Comparison of ENCODE assay signal across 22 cellular contexts in the genomic region with DNA sequence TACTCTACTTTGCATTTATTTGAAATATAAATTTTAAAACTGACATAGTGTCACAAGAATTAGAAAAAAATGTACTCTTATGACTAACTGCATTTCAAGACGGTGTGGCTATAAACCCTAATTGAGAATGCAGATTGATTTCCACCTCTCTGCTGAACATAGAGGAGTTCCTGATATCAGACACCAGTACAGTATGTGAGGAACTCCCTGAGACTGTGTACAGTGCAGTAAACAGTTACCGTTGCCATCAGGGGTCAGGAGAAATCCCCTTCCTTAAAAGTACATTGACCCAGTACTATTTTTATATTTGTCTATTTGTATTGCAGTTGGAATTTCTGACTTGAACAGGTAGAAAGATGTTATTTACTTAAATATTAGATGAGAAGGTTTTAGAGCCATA.
DNase-seq lines count a peak whose midpoint lies in the region; ATAC-seq and TF ChIP-seq lines count a peak whose summit lies in the region.
"Had no signal": no experiment of that assay in that cellular context is flagged by ENCODE, and none has a peak within 500 bp of the region (broad histone marks: within the 10 kb centered on the region; RNA-seq: fewer than 3 reads in every experiment).

No MANE protein-coding gene starts in this region.

- WGBS in heart right ventricle, 2 donors, result 40 to 49% methylated on average over 2 of the region's 2 CpGs
- WGBS in psoas muscle, 3 donors, result 15 to 23% (median 17%) methylated on average over 2 of the region's 2 CpGs

- peaks cover 0 to 19% (median 0%) of the 10 kb centered on the region in 9 donors for H3K4me1 ChIP-seq in heart right ventricle
- peaks cover 0 to 6% of the 10 kb centered on the region in 2 donors for H3K4me1 ChIP-seq in right atrium auricular region
- peaks cover 38% of the 10 kb centered on the region for H3K4me1 ChIP-seq in psoas muscle

- no peaks in the 10 kb centered on the region for H3K27me3 Mint-ChIP-seq in immature natural killer cell (ENCODE audit: low read depth in 3 of 3)
- H3K27me3 Mint-ChIP-seq: CD4-positive, alpha-beta T cell; IgD-negative memory B cell had no signal

- H3K27me3 ChIP-seq in heart right ventricle, result no peaks in the 10 kb centered on the region
- H3K27me3 ChIP-seq in right atrium auricular region, result no peaks in the 10 kb centered on the region
- no peaks in the 10 kb centered on the region for H3K27me3 ChIP-seq in psoas muscle (ENCODE audit: insufficient read depth in 3 of 3, low read length in 2 of 3)
- H3K27me3 ChIP-seq: BLaER1 treated with 17β-estradiol and CSF1 and Interleukin-3, amounts not matched to agents 10 nM and 100 nM had no signal

- H3K4me3 Mint-ChIP-seq in immature natural killer cell, result no peak overlapping the region
- H3K4me3 Mint-ChIP-seq: CD4-positive, alpha-beta T cell; IgD-negative memory B cell had no signal

- TF ChIP-seq CTCF in heart right ventricle (IDR thresholded peaks at IDR 0.05), result no peak
- no peak for TF ChIP-seq CTCF in right atrium auricular region (IDR thresholded peaks at IDR 0.05)
- no peak for TF ChIP-seq CTCF in psoas muscle (IDR thresholded peaks at IDR 0.05)

- peak in 6 of 8 donors; percentile 44 to 95 (median 74) for ATAC-seq in heart right ventricle
- ATAC-seq in psoas muscle, result peak in 2 of 4 donors; percentile 21 to 41
- ATAC-seq: A549 had no signal

- H3K4me3 ChIP-seq in heart right ventricle (no peak overlapping the region), right atrium auricular region (no peak overlapping the region), psoas muscle (peak overlapping the region; percentile 59)
- H3K4me3 ChIP-seq: A549; BLaER1 treated with 17β-estradiol and CSF1 and Interleukin-3, amounts not matched to agents 10 nM and 100 nM had no signal

- H3K27ac ChIP-seq in heart right ventricle (no peak overlapping the region), right atrium auricular region (peak overlapping the region in 1 of 2 donors; percentile 20), psoas muscle (peak overlapping the region; percentile 91)
- H3K27ac ChIP-seq: A549; BLaER1 treated with 17β-estradiol and CSF1 and Interleukin-3, amounts not matched to agents 10 nM and 100 nM; HL-60; KMS-11 had no signal

- no peaks in the 10 kb centered on the region for H3K4me1 Mint-ChIP-seq in immature natural killer cell
- H3K4me1 Mint-ChIP-seq: IgD-negative memory B cell had no signal

- no peaks in the 10 kb centered on the region for H3K36me3 Mint-ChIP-seq in immature natural killer cell
- H3K36me3 Mint-ChIP-seq: IgD-negative memory B cell had no signal

- H3K9me3 Mint-ChIP-seq in immature natural killer cell, result no peaks in the 10 kb centered on the region
- H3K9me3 Mint-ChIP-seq: CD4-positive, alpha-beta T cell; IgD-negative memory B cell had no signal

- intact Hi-C loops in heart right ventricle (cut with DNase I), result no loop called here
- intact Hi-C loops in psoas muscle (cut with DNase I), result no loop called here

- no peak for DNase-seq in heart right ventricle
- DNase-seq in right atrium auricular region (ENCODE audit: low spot score), result no peak
- peak; percentile 56 for DNase-seq in left kidney (ENCODE audit: low read depth, low spot score)
- DNase-seq in psoas muscle, result no peak
- DNase-seq in activated naive CD4-positive, alpha-beta T cell treated with anti-CD3 and anti-CD28 coated beads, Interleukin-2, amount 50 U/mL, for 16 hours, result no peak
- no peak for DNase-seq in NCI-H226
- no peak for DNase-seq in immature natural killer cell
- DNase-seq: AML-193; CD4-positive, alpha-beta T cell; DMS53; GOT3; HCEC 1CT; MM.1S; NCI-H2029; NCI-H446 treated with DMSO at 0.1 percent for 48 hours; NCI-H526 treated with DMSO at 0.1 percent for 48 hours; SK-N-SH had no signal

- no peaks in the 10 kb centered on the region for H3K36me3 ChIP-seq in heart right ventricle
- H3K36me3 ChIP-seq in right atrium auricular region, result no peaks in the 10 kb centered on the region
- no peaks in the 10 kb centered on the region for H3K36me3 ChIP-seq in psoas muscle (ENCODE audit: insufficient read depth in 1 of 2, low read depth in 1 of 2)
- H3K36me3 ChIP-seq: BLaER1 treated with 17β-estradiol and CSF1 and Interleukin-3, amounts not matched to agents 10 nM and 100 nM had no signal

- no peaks in the 10 kb centered on the region for H3K9me3 ChIP-seq in heart right ventricle
- no peaks in the 10 kb centered on the region for H3K9me3 ChIP-seq in right atrium auricular region
- H3K9me3 ChIP-seq in psoas muscle, result no peaks in the 10 kb centered on the region
- H3K9me3 ChIP-seq: A549; BLaER1 treated with 17β-estradiol and CSF1 and Interleukin-3, amounts not matched to agents 10 nM and 100 nM; SK-N-SH had no signal

- no peak overlapping the region for H3K27ac Mint-ChIP-seq in immature natural killer cell
- H3K27ac Mint-ChIP-seq: CD4-positive, alpha-beta T cell; IgD-negative memory B cell had no signal
